9 cellular contexts compared by ENCODE assay signal in genomic region chr2:104708967-104709366, GRCh38.
"Had no signal": no experiment of that assay in that cellular context is flagged by ENCODE, and none has a peak within 500 bp of the region (broad histone marks: within the 10 kb centered on the region; RNA-seq: fewer than 3 reads in every experiment).

No MANE protein-coding gene starts in this region.

- ATAC-seq: GM23338, HCT116 had no signal

- DNase-seq: GM23248, GOT3, H7, H9, HCEC 1CT, HFFc6 had no signal

- H3K4me2 ChIP-seq: GM23338 had no signal

- H3K9me3 Mint-ChIP-seq: GM23338, H9 had no signal

- H3K9me3 ChIP-seq: HAP-1 had no signal

- H2AFZ ChIP-seq: GM23248, GM23338 had no signal

- H3K4me1 ChIP-seq: HAP-1 had no signal

- H3K4me3 Mint-ChIP-seq: GM23338, H9, HFFc6 had no signal

- H3K4me3 ChIP-seq: GM23248, GM23338, HAP-1 had no signal

- H3K27ac Mint-ChIP-seq: GM23338, HFFc6 had no signal

- H3K36me3 ChIP-seq: HAP-1 had no signal

- H3K9ac ChIP-seq: GM23248 had no signal

- H3K27ac ChIP-seq: GM23248 had no signal
